In genomic region chr6:44043036-44043478, GRCh38 we compare ENCODE assay signal across 1 cellular context.
A peak's percentile ranks its signal among the peaks of the same experiment; 100 is the strongest.
TF ChIP-seq lines count a peak whose summit lies in the region.

No MANE protein-coding gene starts in this region.

TF ChIP-seq in K562, 482 proteins besides CTCF, POLR2A, EP300 and RAD21 (continues in another document):
- no peak for TF ChIP-seq THRA (IDR thresholded peaks at IDR 0.05)
- TF ChIP-seq ZBTB40 (IDR thresholded peaks at IDR 0.05) = peak; percentile 23; the same call in 1 of the 2 replicates
- TF ChIP-seq ZBTB40 (CRISPR knock-in tag; IDR thresholded peaks at IDR 0.05) = no peak
- 0 out of 2 replicates have a peak, but pooled peaks have one; percentile 33 for TF ChIP-seq RBFOX2 (IDR thresholded peaks at IDR 0.05; ENCODE audit: low read depth, low read length)
- TF ChIP-seq PATZ1 (CRISPR knock-in tag; IDR thresholded peaks at IDR 0.05; ENCODE audit: borderline replicate concordance) = no peak
- TF ChIP-seq DEAF1 (CRISPR knock-in tag; IDR thresholded peaks at IDR 0.05) = no peak
- TF ChIP-seq WHSC1 (IDR thresholded peaks at IDR 0.05; ENCODE audit: low read length) = no peak
- TF ChIP-seq TCF7 (IDR thresholded peaks at IDR 0.05; ENCODE audit: borderline replicate concordance) = no peak
- no peak for TF ChIP-seq BRD9 (IDR thresholded peaks at IDR 0.05; ENCODE audit: low read depth, partially characterized antibody)
- no peak for TF ChIP-seq ARNT (IDR thresholded peaks at IDR 0.05)
- no peak for TF ChIP-seq ZNF77 (CRISPR knock-in tag; IDR thresholded peaks at IDR 0.05)
- no peak for TF ChIP-seq ZBTB43 (CRISPR knock-in tag; IDR thresholded peaks at IDR 0.05)
- TF ChIP-seq HIVEP1 (CRISPR knock-in tag; IDR thresholded peaks at IDR 0.05) = no peak
- no peak for TF ChIP-seq SMARCE1 (IDR thresholded peaks at IDR 0.05)
- TF ChIP-seq SMC3 (conservative IDR thresholded peaks at IDR 0.05; ENCODE audit: insufficient read depth, low read depth, low read length) = no peak
- no peak for TF ChIP-seq ZNF655 (CRISPR knock-in tag; IDR thresholded peaks at IDR 0.05)
- TF ChIP-seq SRSF3 (IDR thresholded peaks at IDR 0.05; ENCODE audit: insufficient read depth, low read length) = no peak
- no peak for TF ChIP-seq CHD7 (IDR thresholded peaks at IDR 0.05; ENCODE audit: low read depth, low read length)
